1 cellular context compared by ENCODE assay signal in genomic region chr1:16630661-16631247, GRCh38.
TF ChIP-seq lines count a peak whose summit lies in the region.

No MANE protein-coding gene starts in this region.

TF ChIP-seq in GM23338, 12 proteins besides CTCF, POLR2A, EP300 and RAD21 (continued from another document):
- TF ChIP-seq JUNB (IDR thresholded peaks at IDR 0.05; ENCODE audit: unreplicated experiment) (no peak), EZH2phosphoT487 (IDR thresholded peaks at IDR 0.05; ENCODE audit: unreplicated experiment) (no peak)
